ENCODE assay signal across 8 cellular contexts in genomic region chr9:21392270-21392669, GRCh38. TPM values are rescaled to one million over a fixed set of nuclear protein-coding genes. Genes with fewer than 3 reads are reported as not detected.
A peak's percentile ranks its signal among the peaks of the same experiment; 100 is the strongest.
DNase-seq lines count a peak whose midpoint lies in the region; ATAC-seq, FAIRE-seq and TF ChIP-seq lines count a peak whose summit lies in the region.

No MANE protein-coding gene starts in this region.

- SMC1A ChIA-PET in GM12878 (lab: Charles Lee; ENCODE audit: uncharacterized antibody, unreplicated experiment), result interaction anchor here (1.1 to 10.4 kb wide), 7 partner anchors 11 to 74 kb away, joined by 3 to 205 read pairs (median 13); partner anchors contain the start of gene KLHL9

- H3K4me3 Mint-ChIP-seq in CD8-positive, alpha-beta memory T cell, result no peak overlapping the region

- H3K36me3 ChIP-seq in GM12878 (ENCODE audit: control insufficient read depth in 2 of 2, insufficient read depth in 2 of 2, low read length in 1 of 2), result no peaks in the 10 kb centered on the region
- H3K36me3 ChIP-seq in smooth muscle cell (ENCODE audit: low read depth), result no peaks in the 10 kb centered on the region
- no peaks in the 10 kb centered on the region for H3K36me3 ChIP-seq in sigmoid colon
- H3K36me3 ChIP-seq in CD8-positive, alpha-beta memory T cell (ENCODE audit: insufficient read depth, low read length), result no peaks in the 10 kb centered on the region

- H3K27me3 Mint-ChIP-seq in CD8-positive, alpha-beta memory T cell, result peaks cover 15 to 73% of the 10 kb centered on the region in 2 donors

- ATAC-seq in GM19467 (IDR thresholded peaks at IDR 0.05; ENCODE audit: unreplicated experiment) (peak; percentile 86), HG03442 (IDR thresholded peaks at IDR 0.05; ENCODE audit: unreplicated experiment) (peak; percentile 80), GM12878 (peak; percentile 94)

- WGBS in GM12878 (ENCODE audit: insufficient coverage, insufficient replicate concordance, low lambda C conversion rate, missing lambda C conversion rate), result 34% methylated on average over 6 of the region's 6 CpGs
- 85% methylated on average over 6 of the region's 6 CpGs for WGBS in smooth muscle cell (ENCODE audit: low lambda C conversion rate)
- WGBS in sigmoid colon, 2 donors, result 72 to 82% methylated on average over 6 of the region's 6 CpGs

- H3K4me2 ChIP-seq in GM12878 (ENCODE audit: control insufficient read depth, insufficient read depth) (no peak overlapping the region), smooth muscle cell (no peak overlapping the region)

- peaks cover 3% of the 10 kb centered on the region; the same call in 1 of the 2 replicates for H3K4me1 ChIP-seq in GM12878 (ENCODE audit: control insufficient read depth, insufficient read depth, low read length)
- H3K4me1 ChIP-seq in smooth muscle cell (ENCODE audit: low read depth), result no peaks in the 10 kb centered on the region
- peaks cover 0 to 9% (median 4%) of the 10 kb centered on the region in 4 donors for H3K4me1 ChIP-seq in sigmoid colon
- peaks cover 4% of the 10 kb centered on the region for H3K4me1 ChIP-seq in CD8-positive, alpha-beta memory T cell (ENCODE audit: insufficient read depth, low read length)

- CTCF ChIA-PET in GM12878 (lab: Yijun Ruan, JAX), result interaction anchor here (0.8 to 10.0 kb wide), 8 partner anchors 13 to 140 kb away, joined by 3 to 256 read pairs (median 6); partner anchors contain the start of gene KLHL9
- CTCF ChIA-PET in CD8-positive, alpha-beta memory T cell (lab: Charles Lee), result interaction anchor here (1.7 to 1.8 kb wide), 2 partner anchors 13 to 197 kb away, joined by 5 read pairs; no protein-coding TSS in a partner anchor

- no peak overlapping the region for H3K27ac Mint-ChIP-seq in CD8-positive, alpha-beta memory T cell

- TF ChIP-seq EP300 in GM12878 (IDR thresholded peaks at IDR 0.05; ENCODE audit: borderline replicate concordance in 1 of 2, control insufficient read depth in 1 of 2, low read depth in 2 of 2, low read length in 2 of 2), result no peak
- TF ChIP-seq EP300 in sigmoid colon (IDR thresholded peaks at IDR 0.05), result no peak

- RAD21 ChIA-PET in GM12878 (lab: Charles Lee; ENCODE audit: unreplicated experiment), result interaction anchor here (1.3 to 4.9 kb wide), 6 partner anchors 11 to 74 kb away, joined by 3 to 43 read pairs (median 6); partner anchors contain the start of gene KLHL9

- H3K79me2 ChIP-seq in GM12878 (ENCODE audit: control insufficient read depth, insufficient read depth, low read length), result no peaks in the 10 kb centered on the region
- no peaks in the 10 kb centered on the region for H3K79me2 ChIP-seq in smooth muscle cell (ENCODE audit: low read depth)

- POLR2A ChIA-PET in GM12878 (lab: Charles Lee), result no interaction called here
- POLR2A ChIA-PET in CD8-positive, alpha-beta memory T cell (lab: Charles Lee), result interaction anchor here (0.5 kb wide), 1 partner anchor 770 kb away, joined by 3 read pairs; the partner anchor contains the start of gene MLLT3

- H3K9ac ChIP-seq in GM12878 (ENCODE audit: control insufficient read depth, insufficient read depth, low read length), result no peak overlapping the region
- no peak overlapping the region for H3K9ac ChIP-seq in smooth muscle cell (ENCODE audit: low read depth)

- H3K9me3 Mint-ChIP-seq in CD8-positive, alpha-beta memory T cell, result no peaks in the 10 kb centered on the region

- FAIRE-seq in GM12878 (lab: Jason Lieb, UNC), result peak; percentile 74

- no peak for TF ChIP-seq RAD21 in GM12878 (IDR thresholded peaks at IDR 0.05; ENCODE audit: insufficient read depth, low read depth, low read length)

- peak in 2 of 3 experiments; percentile 49 to 57; a peak in 3 of 6 replicates for TF ChIP-seq CTCF in GM12878 (IDR thresholded peaks at IDR 0.05 in 2 of 3, conservative IDR thresholded peaks at IDR 0.05 in 1 of 3; ENCODE audit: control insufficient read depth in 2 of 3, extremely low read depth in 1 of 3, insufficient read depth in 1 of 3, low read depth in 3 of 3, low read length in 3 of 3)
- peak; percentile 24 for TF ChIP-seq CTCF in smooth muscle cell (IDR thresholded peaks at IDR 0.05; ENCODE audit: borderline replicate concordance, insufficient read depth, poor library complexity, severe bottlenecking)
- no peak for TF ChIP-seq CTCF in sigmoid colon (IDR thresholded peaks at IDR 0.05)

- no peaks in the 10 kb centered on the region for H3F3A ChIP-seq in smooth muscle cell (ENCODE audit: low read depth)

- TF ChIP-seq POLR2A in GM12878 (IDR thresholded peaks at IDR 0.05; ENCODE audit: low read depth, low read length) (no peak), sigmoid colon (IDR thresholded peaks at IDR 0.05) (no peak)

- H3K27me3 ChIP-seq in GM12878 (replicated peaks in 1 of 2; ENCODE audit: control insufficient read depth in 2 of 2, insufficient read depth in 2 of 2, low read length in 1 of 2) (no peaks in the 10 kb centered on the region), smooth muscle cell (ENCODE audit: low read depth) (peaks cover 18% of the 10 kb centered on the region), sigmoid colon (peaks cover 0 to 17% (median 0%) of the 10 kb centered on the region in 3 donors)
- H3K27me3 ChIP-seq in CD8-positive, alpha-beta memory T cell (ENCODE audit: insufficient read depth, low read length, poor library complexity, severe bottlenecking), result peaks cover 7% of the 10 kb centered on the region

- H3K27ac ChIP-seq in GM12878 (ENCODE audit: control insufficient read depth, insufficient read depth), result no peak overlapping the region
- no peak overlapping the region for H3K27ac ChIP-seq in smooth muscle cell (ENCODE audit: low read depth)
- H3K27ac ChIP-seq in sigmoid colon, result no peak overlapping the region
- H3K27ac ChIP-seq in CD8-positive, alpha-beta memory T cell (ENCODE audit: low read depth, low read length), result no peak overlapping the region

- peaks cover 0 to 1% (median 0%) of the 10 kb centered on the region in 3 donors for H3K36me3 Mint-ChIP-seq in CD8-positive, alpha-beta memory T cell

- in situ Hi-C loops in G401 (cut with HindIII; ENCODE audit: low sequenced_read_pairs) (no loop called here), GM12878 (cut with MboI) (loop anchor here (5.0 kb wide), 1 partner anchor 60 kb away; no protein-coding TSS in a partner anchor)

- peaks cover 4 to 9% (median 7%) of the 10 kb centered on the region in 3 donors for H3K4me1 Mint-ChIP-seq in CD8-positive, alpha-beta memory T cell

- H4K20me1 ChIP-seq in GM12878 (ENCODE audit: control insufficient read depth, insufficient read depth), result no peaks in the 10 kb centered on the region
- H4K20me1 ChIP-seq in smooth muscle cell (ENCODE audit: low read depth), result no peaks in the 10 kb centered on the region

- H2AFZ ChIP-seq in GM12878 (ENCODE audit: control insufficient read depth, low read depth, low read length) (no peak overlapping the region), smooth muscle cell (ENCODE audit: low read depth) (no peak overlapping the region)

- DNase-seq in G401 (ENCODE audit: low spot score) (peak; percentile 9), GM12878 (ENCODE audit: low read depth, low spot score) (no peak), smooth muscle cell (lab: John Stamatoyannopoulos, UW; ENCODE audit: unreplicated experiment) (no peak), sigmoid colon (no peak), NCI-H1694 (lab: John Stamatoyannopoulos, UW) (no peak)
- DNase-seq in CD8-positive, alpha-beta memory T cell, result no peak

- H3K9me3 ChIP-seq in GM12878 (replicated peaks; ENCODE audit: control insufficient read depth, insufficient read depth, low read length) (no peaks in the 10 kb centered on the region), smooth muscle cell (replicated peaks; ENCODE audit: low read depth) (no peaks in the 10 kb centered on the region), sigmoid colon (no peaks in the 10 kb centered on the region)
- no peaks in the 10 kb centered on the region for H3K9me3 ChIP-seq in CD8-positive, alpha-beta memory T cell (ENCODE audit: low read length)

- no TSS peak for BruUV-seq in GM12878 (replicated peaks; lab: Mats Ljungman, UMichigan)

- intact Hi-C loops in GM12878 (cut with micrococcal nuclease; ENCODE audit: unreplicated experiment), result no loop called here
- intact Hi-C loops in sigmoid colon (cut with DNase I), result no loop called here

- H3K4me3 ChIP-seq in GM12878 (no peak overlapping the region), smooth muscle cell (no peak overlapping the region), sigmoid colon (no peak overlapping the region)
- H3K4me3 ChIP-seq in CD8-positive, alpha-beta memory T cell (ENCODE audit: low read length), result no peak overlapping the region

RNA-seq across cellular contexts. Expression of gene IFNA2, which starts 7.1 kb away (rescaled TPM):
- total RNA-seq in G401 (2014; rRNA removed; shearing (Covaris generic)), result not detected in 2 replicates
- total RNA-seq in GM12878 (2013; cell fraction: nucleolus; rRNA removed), result 5.9 and 6.9 TPM in 2 replicates
- total RNA-seq in GM12878 (2014; rRNA removed), result 0.33 and 0.73 TPM in 2 replicates
- total RNA-seq in GM12878 (2014; rRNA removed; fragmentation: Illumina TruSeq; extraction: Trizol), result 0.31 and 0.46 TPM in 2 replicates
- total RNA-seq in GM12878 (2021), result 0.26 TPM in 1 of 2 replicates, not detected in the other
- polyA plus RNA-seq in GM12878 (2011; ENCODE audit: low read depth), result not detected
- 2.8 and 3.7 TPM in 2 replicates for polyA plus RNA-seq in GM12878 (2011; rRNA removed)
- 1.2 and 2.1 TPM in 2 replicates for polyA plus RNA-seq in GM12878 (2011; cell fraction: cytosol; rRNA removed)
- 2.0 and 3.0 TPM in 2 replicates for polyA plus RNA-seq in GM12878 (2011; cell fraction: nucleus; rRNA removed)
- 0.23 and 0.36 TPM in 2 replicates for polyA plus RNA-seq in GM12878 (2012)
- 0.43 and 1.1 TPM in 2 replicates for polyA plus RNA-seq in GM12878 (2014; fragmentation: Illumina TruSeq; extraction: Trizol)
- 1 to 10 TPM; 1.3 to 1.8 TPM for polyA plus RNA-seq in GM12878 (2014; fragmentation: Nextera tagmentation; extraction: Ambion mirVana)
- polyA plus RNA-seq in GM12878 (2014; rRNA removed), result 0.06 and 0.59 TPM in 2 replicates
- polyA plus RNA-seq in GM12878 (2016; fragmentation: Nextera tagmentation; extraction: Ambion mirVana), result not detected
- polyA minus RNA-seq in GM12878 (2011; rRNA and poly(A)+ RNA removed), result 3.3 and 3.8 TPM in 2 replicates
- polyA minus RNA-seq in GM12878 (2011; cell fraction: cytosol; rRNA and poly(A)+ RNA removed), result not detected in 2 replicates
- polyA minus RNA-seq in GM12878 (2011; cell fraction: nucleus; rRNA and poly(A)+ RNA removed), result 2.6 and 3.0 TPM in 2 replicates
- total RNA-seq in smooth muscle cell, result not detected in 2 replicates
- not detected in 2 replicates for polyA plus RNA-seq in smooth muscle cell
- total RNA-seq in sigmoid colon, result under 1 TPM in 1 of 4 donors, not detected in 3; 0.33 TPM
- under 1 TPM in 1 of 3 donors, not detected in 2; 0.06 TPM for polyA plus RNA-seq in sigmoid colon
- total RNA-seq in CD8-positive, alpha-beta memory T cell, result not detected
- polyA plus RNA-seq in CD8-positive, alpha-beta memory T cell, result not detected

RNA-seq across cellular contexts. Expression of gene IFNA8, which starts 16.6 kb away (rescaled TPM):
- not detected in 2 replicates for total RNA-seq in G401 (2014; rRNA removed; shearing (Covaris generic))
- total RNA-seq in GM12878 (2013; cell fraction: nucleolus; rRNA removed), result not detected in 2 replicates
- total RNA-seq in GM12878 (2014; rRNA removed) (not detected in 2 replicates), GM12878 (2014; rRNA removed; fragmentation: Illumina TruSeq; extraction: Trizol) (not detected in 2 replicates), GM12878 (2021) (not detected in 2 replicates), smooth muscle cell (not detected in 2 replicates), sigmoid colon (not detected)
- not detected for polyA plus RNA-seq in GM12878 (2011; ENCODE audit: low read depth)
- polyA plus RNA-seq in GM12878 (2011; rRNA removed) (not detected in 2 replicates), GM12878 (2014; fragmentation: Illumina TruSeq; extraction: Trizol) (not detected in 2 replicates), GM12878 (2014; fragmentation: Nextera tagmentation; extraction: Ambion mirVana) (not detected), GM12878 (2014; rRNA removed) (not detected in 2 replicates), GM12878 (2016; fragmentation: Nextera tagmentation; extraction: Ambion mirVana) (not detected), smooth muscle cell (not detected in 2 replicates), sigmoid colon (not detected)
- polyA plus RNA-seq in GM12878 (2011; cell fraction: cytosol; rRNA removed), result not detected in 2 replicates
- not detected in 2 replicates for polyA plus RNA-seq in GM12878 (2011; cell fraction: nucleus; rRNA removed)
- polyA plus RNA-seq in GM12878 (2012), result not detected in 2 replicates
- polyA minus RNA-seq in GM12878 (2011; rRNA and poly(A)+ RNA removed), result not detected in 2 replicates
- polyA minus RNA-seq in GM12878 (2011; cell fraction: cytosol; rRNA and poly(A)+ RNA removed), result not detected in 2 replicates
- not detected in 2 replicates for polyA minus RNA-seq in GM12878 (2011; cell fraction: nucleus; rRNA and poly(A)+ RNA removed)
- total RNA-seq in CD8-positive, alpha-beta memory T cell, result not detected
- not detected for polyA plus RNA-seq in CD8-positive, alpha-beta memory T cell

RNA-seq across cellular contexts. Expression of gene IFNA13, which starts 24.4 kb away (rescaled TPM):
- total RNA-seq in G401 (2014; rRNA removed; shearing (Covaris generic)), result not detected in 2 replicates
- total RNA-seq in GM12878 (2013; cell fraction: nucleolus; rRNA removed), result 4.9 and 6.9 TPM in 2 replicates
- total RNA-seq in GM12878 (2014; rRNA removed) (not detected in 2 replicates), GM12878 (2014; rRNA removed; fragmentation: Illumina TruSeq; extraction: Trizol) (not detected in 2 replicates), GM12878 (2021) (not detected in 2 replicates), smooth muscle cell (not detected in 2 replicates), sigmoid colon (not detected)
- not detected for polyA plus RNA-seq in GM12878 (2011; ENCODE audit: low read depth)
- polyA plus RNA-seq in GM12878 (2011; rRNA removed) (0.06 TPM in 1 of 2 replicates, not detected in the other), GM12878 (2014; fragmentation: Illumina TruSeq; extraction: Trizol) (not detected in 2 replicates), GM12878 (2014; fragmentation: Nextera tagmentation; extraction: Ambion mirVana) (not detected), GM12878 (2014; rRNA removed) (not detected in 2 replicates), GM12878 (2016; fragmentation: Nextera tagmentation; extraction: Ambion mirVana) (not detected), smooth muscle cell (0.40 TPM in 1 of 2 replicates, not detected in the other), sigmoid colon (not detected)
- not detected in 2 replicates for polyA plus RNA-seq in GM12878 (2011; cell fraction: cytosol; rRNA removed)
- polyA plus RNA-seq in GM12878 (2011; cell fraction: nucleus; rRNA removed), result 0.38 and 1.4 TPM in 2 replicates
- polyA plus RNA-seq in GM12878 (2012), result not detected in 2 replicates
- 0.37 TPM in 1 of 2 replicates, not detected in the other for polyA minus RNA-seq in GM12878 (2011; rRNA and poly(A)+ RNA removed)
- polyA minus RNA-seq in GM12878 (2011; cell fraction: cytosol; rRNA and poly(A)+ RNA removed), result not detected in 2 replicates
- 0.60 TPM in 1 of 2 replicates, not detected in the other for polyA minus RNA-seq in GM12878 (2011; cell fraction: nucleus; rRNA and poly(A)+ RNA removed)
- not detected for total RNA-seq in CD8-positive, alpha-beta memory T cell
- not detected for polyA plus RNA-seq in CD8-positive, alpha-beta memory T cell

RNA-seq across cellular contexts. Expression of gene IFNA6, which starts 41.6 kb away (rescaled TPM):
- not detected in 2 replicates for total RNA-seq in G401 (2014; rRNA removed; shearing (Covaris generic))
- total RNA-seq in GM12878 (2013; cell fraction: nucleolus; rRNA removed), result 1.2 and 2.0 TPM in 2 replicates
- total RNA-seq in GM12878 (2014; rRNA removed), result 0.22 TPM in 1 of 2 replicates, not detected in the other
- total RNA-seq in GM12878 (2014; rRNA removed; fragmentation: Illumina TruSeq; extraction: Trizol), result not detected in 2 replicates
- total RNA-seq in GM12878 (2021), result not detected in 2 replicates
- polyA plus RNA-seq in GM12878 (2011; ENCODE audit: low read depth), result not detected
- 0.04 and 0.14 TPM in 2 replicates for polyA plus RNA-seq in GM12878 (2011; rRNA removed)
- not detected in 2 replicates for polyA plus RNA-seq in GM12878 (2011; cell fraction: cytosol; rRNA removed)
- 0.25 and 0.39 TPM in 2 replicates for polyA plus RNA-seq in GM12878 (2011; cell fraction: nucleus; rRNA removed)
- polyA plus RNA-seq in GM12878 (2012), result not detected in 2 replicates
- polyA plus RNA-seq in GM12878 (2014; fragmentation: Illumina TruSeq; extraction: Trizol), result not detected in 2 replicates
- polyA plus RNA-seq in GM12878 (2014; fragmentation: Nextera tagmentation; extraction: Ambion mirVana), result not detected
- polyA plus RNA-seq in GM12878 (2014; rRNA removed), result not detected in 2 replicates
- polyA plus RNA-seq in GM12878 (2016; fragmentation: Nextera tagmentation; extraction: Ambion mirVana), result not detected
- not detected in 2 replicates for polyA minus RNA-seq in GM12878 (2011; rRNA and poly(A)+ RNA removed)
- not detected in 2 replicates for polyA minus RNA-seq in GM12878 (2011; cell fraction: cytosol; rRNA and poly(A)+ RNA removed)
- polyA minus RNA-seq in GM12878 (2011; cell fraction: nucleus; rRNA and poly(A)+ RNA removed), result 0.36 TPM in 1 of 2 replicates, not detected in the other
- total RNA-seq in smooth muscle cell, result not detected in 2 replicates
- polyA plus RNA-seq in smooth muscle cell, result not detected in 2 replicates
- not detected for total RNA-seq in sigmoid colon
- not detected for polyA plus RNA-seq in sigmoid colon
- not detected for total RNA-seq in CD8-positive, alpha-beta memory T cell
- not detected for polyA plus RNA-seq in CD8-positive, alpha-beta memory T cell

RNA-seq across cellular contexts. Expression of gene IFNA1, which starts 48.0 kb away (rescaled TPM):
- not detected in 2 replicates for total RNA-seq in G401 (2014; rRNA removed; shearing (Covaris generic))
- not detected in 2 replicates for total RNA-seq in GM12878 (2013; cell fraction: nucleolus; rRNA removed)
- total RNA-seq in GM12878 (2014; rRNA removed), result not detected in 2 replicates
- total RNA-seq in GM12878 (2014; rRNA removed; fragmentation: Illumina TruSeq; extraction: Trizol), result not detected in 2 replicates
- total RNA-seq in GM12878 (2021), result not detected in 2 replicates
- not detected for polyA plus RNA-seq in GM12878 (2011; ENCODE audit: low read depth)
- polyA plus RNA-seq in GM12878 (2011; rRNA removed), result not detected in 2 replicates
- polyA plus RNA-seq in GM12878 (2011; cell fraction: cytosol; rRNA removed), result not detected in 2 replicates
- polyA plus RNA-seq in GM12878 (2011; cell fraction: nucleus; rRNA removed), result not detected in 2 replicates
- polyA plus RNA-seq in GM12878 (2012), result not detected in 2 replicates
- polyA plus RNA-seq in GM12878 (2014; fragmentation: Illumina TruSeq; extraction: Trizol), result not detected in 2 replicates
- not detected for polyA plus RNA-seq in GM12878 (2014; fragmentation: Nextera tagmentation; extraction: Ambion mirVana)
- not detected in 2 replicates for polyA plus RNA-seq in GM12878 (2014; rRNA removed)
- not detected for polyA plus RNA-seq in GM12878 (2016; fragmentation: Nextera tagmentation; extraction: Ambion mirVana)
- polyA minus RNA-seq in GM12878 (2011; rRNA and poly(A)+ RNA removed), result not detected in 2 replicates
- not detected in 2 replicates for polyA minus RNA-seq in GM12878 (2011; cell fraction: cytosol; rRNA and poly(A)+ RNA removed)
- polyA minus RNA-seq in GM12878 (2011; cell fraction: nucleus; rRNA and poly(A)+ RNA removed), result 0.57 TPM in 1 of 2 replicates, not detected in the other
- total RNA-seq in smooth muscle cell, result not detected in 2 replicates
- polyA plus RNA-seq in smooth muscle cell, result not detected in 2 replicates
- not detected for total RNA-seq in sigmoid colon
- under 1 TPM in 1 of 3 donors, not detected in 2; 0.09 TPM for polyA plus RNA-seq in sigmoid colon
- total RNA-seq in CD8-positive, alpha-beta memory T cell, result not detected
- not detected for polyA plus RNA-seq in CD8-positive, alpha-beta memory T cell

Comparison
In these comparisons a context has a peak if more than half of its experiments do, and no peak if none do; other contexts are left out.
1. CTCF ChIP-seq: peak in GM12878 (2 of 3) and smooth muscle cell (single experiment); none in sigmoid colon (0 of 4).
2. Peak in every context shown above with its lines, with median percentiles within 50 percentile points of each other: ATAC-seq.